In genomic region chr22:45268958-45269844, GRCh38 we compare ENCODE assay signal across 8 cellular contexts. TPM values are rescaled to one million over a fixed set of nuclear protein-coding genes. Genes with fewer than 3 reads are reported as not detected.
DNase-seq lines count a peak whose midpoint lies in the region; ATAC-seq and TF ChIP-seq lines count a peak whose summit lies in the region.

No MANE protein-coding gene starts in this region.

- peaks cover 3% of the 10 kb centered on the region for H3K36me3 Mint-ChIP-seq in endothelial cell (ENCODE audit: low read depth, unreplicated experiment)

- no peaks in the 10 kb centered on the region for H3K4me1 Mint-ChIP-seq in endothelial cell (ENCODE audit: unreplicated experiment)

- peak; percentile 99 for TF ChIP-seq CTCF in endothelial cell (IDR thresholded peaks at IDR 0.05; ENCODE audit: unreplicated experiment)

- no peaks in the 10 kb centered on the region for H3K36me3 ChIP-seq in mesodermal cell (ENCODE audit: control insufficient read depth, insufficient read depth, low read length)

- DNase-seq in ELR (ENCODE audit: low read depth) (peak; percentile 76), NOMO-1 (lab: John Stamatoyannopoulos, UW; ENCODE audit: unreplicated experiment in 2 of 2) (peak; percentile 51 to 55), endothelial cell (ENCODE audit: low spot score) (peak; percentile 96)
- peak; percentile 41 for DNase-seq in activated CD8-positive, alpha-beta memory T cell treated with anti-CD3 and anti-CD28 coated beads, Interleukin-2, amount 50 U/mL, for 24 hours (ENCODE audit: extremely low read depth)
- DNase-seq in stimulated activated CD8-positive, alpha-beta memory T cell treated with anti-CD3 and anti-CD28 coated beads, Interleukin-15, amount 100 ng/mL, for 1 hour (ENCODE audit: low read depth), result peak; percentile 81

- H3K4me1 ChIP-seq in mesodermal cell (ENCODE audit: control insufficient read depth, insufficient read depth, low read length, poor library complexity, severe bottlenecking), result peaks cover 3% of the 10 kb centered on the region

- no peaks in the 10 kb centered on the region for H3K9me3 Mint-ChIP-seq in endothelial cell (ENCODE audit: unreplicated experiment)

- H3K27me3 Mint-ChIP-seq in endothelial cell (ENCODE audit: unreplicated experiment), result peaks cover 4% of the 10 kb centered on the region

- peak overlapping the region; percentile 52 for H3K4me3 ChIP-seq in mesodermal cell (ENCODE audit: extremely low read depth, insufficient read depth, low read length, poor library complexity, severe bottlenecking)

- peak overlapping the region; percentile 87 for H3K27ac ChIP-seq in mesodermal cell (ENCODE audit: low read depth, low read length, severe bottlenecking)

- ATAC-seq in HG02885 (IDR thresholded peaks at IDR 0.05; ENCODE audit: poor library complexity, unreplicated experiment) (peak; percentile 62), GM18907 (IDR thresholded peaks at IDR 0.05; ENCODE audit: unreplicated experiment) (no peak)

- no peaks in the 10 kb centered on the region for H3K9me3 ChIP-seq in mesodermal cell (ENCODE audit: control insufficient read depth, low read length)

- H3K4me3 Mint-ChIP-seq in endothelial cell (ENCODE audit: unreplicated experiment), result peak overlapping the region; percentile 89

- WGBS in mesodermal cell (ENCODE audit: insufficient coverage in 2 of 2), 2 experiments, result 4 to 6% methylated on average over 31 to 43 of the region's 60 CpGs

- no peak overlapping the region for H3K27ac Mint-ChIP-seq in endothelial cell (ENCODE audit: unreplicated experiment)

RNA-seq across cellular contexts. Expression of gene UPK3A, which starts 15.5 kb away (rescaled TPM):
- not detected for total RNA-seq in endothelial cell (ENCODE audit: unreplicated experiment)
- polyA plus RNA-seq in mesodermal cell (2013, experiment 1 of 2), result not detected
- not detected for polyA plus RNA-seq in mesodermal cell (2013, experiment 2 of 2)

RNA-seq across cellular contexts. Expression of gene KIAA0930, which starts 28.5 kb away (rescaled TPM):
- total RNA-seq in endothelial cell (ENCODE audit: unreplicated experiment), result 18.7 TPM
- 37.5 TPM for polyA plus RNA-seq in mesodermal cell (2013, experiment 1 of 2)
- polyA plus RNA-seq in mesodermal cell (2013, experiment 2 of 2), result 33.2 TPM

RNA-seq across cellular contexts. Expression of gene FAM118A, which starts 40.5 kb away (rescaled TPM):
- 26.6 TPM for total RNA-seq in endothelial cell (ENCODE audit: unreplicated experiment)
- 25.0 TPM for polyA plus RNA-seq in mesodermal cell (2013, experiment 1 of 2)
- 27.0 TPM for polyA plus RNA-seq in mesodermal cell (2013, experiment 2 of 2)

Comparison
In these comparisons a context has a peak if more than half of its experiments do, and no peak if none do; other contexts are left out.
1. DNase-seq: peak in every context shown above with its lines; median percentile 96 in endothelial cell; 81 in stimulated activated CD8-positive, alpha-beta memory T cell treated with anti-CD3 and anti-CD28 coated beads, Interleukin-15, amount 100 ng/mL, for 1 hour; 76 in ELR; 53 in NOMO-1; 41 in activated CD8-positive, alpha-beta memory T cell treated with anti-CD3 and anti-CD28 coated beads, Interleukin-2, amount 50 U/mL, for 24 hours.